In genomic region chr2:68643874-68644485, GRCh38 we compare ENCODE assay signal across 9 cellular contexts. TPM values are rescaled to one million over a fixed set of nuclear protein-coding genes. Genes with fewer than 3 reads are reported as not detected.
DNase-seq lines count a peak whose midpoint lies in the region; ATAC-seq, FAIRE-seq and TF ChIP-seq lines count a peak whose summit lies in the region.
"Had no signal": no experiment of that assay in that cellular context is flagged by ENCODE, and none has a peak within 500 bp of the region (broad histone marks: within the 10 kb centered on the region; RNA-seq: fewer than 3 reads in every experiment).

No MANE protein-coding gene starts in this region.

- in situ Hi-C loops in K562 (cut with MboI): loop anchor here (25.0 kb wide), 1 partner anchor 157 kb away; no protein-coding TSS in a partner anchor

- peaks cover 9% of the 10 kb centered on the region for H3K9me3 Mint-ChIP-seq in activated T-cell treated with anti-CD3 and anti-CD28 coated beads, Interleukin-2, amount 50 U/mL, for 24 hours
- H3K9me3 Mint-ChIP-seq: activated T-helper 2 cell treated with anti-CD3 and anti-CD28 coated beads, Interferon-gamma antibody, Interleukin-2, Interleukin-4, amounts not matched to agents 10 μg/mL and 5 μg/mL and 100 μg/mL, durations not matched to agents 14 hours and 24 hours and 36 hours had no signal

- H3K4me3 ChIP-seq in K562: peak overlapping the region; percentile 55
- peak overlapping the region; percentile 15 for H3K4me3 ChIP-seq in lower leg skin (ENCODE audit: low read depth, poor library complexity, severe bottlenecking)
- H3K4me3 ChIP-seq in subcutaneous abdominal adipose tissue (ENCODE audit: low read depth in 1 of 5, low read length in 5 of 5): peak overlapping the region in 4 of 5 donors; percentile 59 to 70 (median 64)

- H3K4me1 Mint-ChIP-seq in activated T-cell treated with anti-CD3 and anti-CD28 coated beads, Interleukin-2, amount 50 U/mL, for 24 hours (ENCODE audit: low read depth): peaks cover 21% of the 10 kb centered on the region

- H3K9ac ChIP-seq in K562 (ENCODE audit: insufficient read depth in 1 of 2, low read depth in 2 of 2, low read length in 2 of 2) (peak overlapping the region; percentile 50 to 92; a peak in 3 of 4 replicates), subcutaneous abdominal adipose tissue (ENCODE audit: low read length in 5 of 5) (peak overlapping the region in 3 of 5 donors; percentile 32 to 72 (median 62))

- H2AFZ ChIP-seq in K562 (ENCODE audit: low read depth, low read length): peak overlapping the region; percentile 87

- H3K4me2 ChIP-seq in K562 (ENCODE audit: insufficient read depth, low read length): peak overlapping the region; percentile 64

- no peak for TF ChIP-seq EP300 in K562 (IDR thresholded peaks at IDR 0.05; ENCODE audit: low read length)

- H4K20me1 ChIP-seq in K562 (replicated peaks; ENCODE audit: control insufficient read depth, insufficient read depth, low read length): no peaks in the 10 kb centered on the region

- no TSS peak for BruUV-seq in K562 (replicated peaks; lab: Mats Ljungman, UMichigan)

- no peaks in the 10 kb centered on the region for H3K79me2 ChIP-seq in K562 (ENCODE audit: control insufficient read depth, insufficient read depth, low read length)

- no peaks in the 10 kb centered on the region for H3K9me3 ChIP-seq in K562 (replicated peaks; ENCODE audit: control insufficient read depth, insufficient read depth, low read depth, low read length)
- H3K9me3 ChIP-seq in subcutaneous abdominal adipose tissue (ENCODE audit: control insufficient read depth in 5 of 5, low read length in 5 of 5): no peaks in the 10 kb centered on the region

- H3K27ac ChIP-seq in K562 (ENCODE audit: extremely low read depth, low read depth, low read length): no peak overlapping the region
- no peak overlapping the region for H3K27ac ChIP-seq in subcutaneous abdominal adipose tissue (ENCODE audit: low read depth, low read length)

- intact Hi-C loops in K562 (cut with micrococcal nuclease) (loop anchor here (5.0 kb wide), 1 partner anchor 42 kb away; no protein-coding TSS in a partner anchor), lower leg skin (cut with DNase I; ENCODE audit: low total_unique reads) (no loop called here)

- POLR2A ChIA-PET in K562 (lab: Yijun Ruan, JAX): interaction anchor here (0.5 to 1.4 kb wide), 3 partner anchors 10 to 65 kb away, joined by 3 to 5 read pairs (median 4); no protein-coding TSS in a partner anchor

- ATAC-seq in K562: no peak
- no peak for ATAC-seq in GM21526 (IDR thresholded peaks at IDR 0.05; ENCODE audit: low FRiP score, unreplicated experiment)

- H3K27me3 Mint-ChIP-seq in activated T-cell treated with anti-CD3 and anti-CD28 coated beads, Interleukin-2, amount 50 U/mL, for 24 hours: peaks cover 81% of the 10 kb centered on the region

- WGBS in K562 (ENCODE audit: insufficient coverage, low coverage, missing lambda C conversion rate): 15% methylated on average over 14 of the region's 17 CpGs
- WGBS in lower leg skin, 2 donors: 18 to 31% methylated on average over 13 to 17 of the region's 17 CpGs

- CTCF ChIA-PET in K562 (lab: Yijun Ruan, JAX; ENCODE audit: low intra/inter-chr PET ratio): interaction anchor here (0.7 kb wide), 2 partner anchors 66 to 161 kb away, joined by 3 read pairs; no protein-coding TSS in a partner anchor

- peak overlapping the region; percentile 48 for H3K4me3 Mint-ChIP-seq in activated T-cell treated with anti-CD3 and anti-CD28 coated beads, Interleukin-2, amount 50 U/mL, for 24 hours

- H3K9me1 ChIP-seq in K562 (ENCODE audit: control insufficient read depth, insufficient read depth, low read length): no peaks in the 10 kb centered on the region

- TF ChIP-seq CTCF in K562 (IDR thresholded peaks at IDR 0.05 in 2 of 3, conservative IDR thresholded peaks at IDR 0.05 in 1 of 3; ENCODE audit: insufficient read depth in 2 of 3, low read depth in 1 of 3, low read length in 3 of 3) (0 out of 6 replicates have a peak, but pooled peaks of 1 of the 3 experiments have one; percentile 13), lower leg skin (IDR thresholded peaks at IDR 0.05) (no peak)

- no peak for FAIRE-seq in K562 (lab: Jason Lieb, UNC)

- no peak overlapping the region for H3K27ac Mint-ChIP-seq in activated T-cell treated with anti-CD3 and anti-CD28 coated beads, Interleukin-2, amount 50 U/mL, for 24 hours
- H3K27ac Mint-ChIP-seq: activated T-helper 2 cell treated with anti-CD3 and anti-CD28 coated beads, Interferon-gamma antibody, Interleukin-2, Interleukin-4, amounts not matched to agents 10 μg/mL and 5 μg/mL and 100 μg/mL, durations not matched to agents 14 hours and 24 hours and 36 hours had no signal

- H3K36me3 Mint-ChIP-seq in activated T-cell treated with anti-CD3 and anti-CD28 coated beads, Interleukin-2, amount 50 U/mL, for 24 hours (ENCODE audit: low read depth): no peaks in the 10 kb centered on the region

- DNase-seq in activated T-cell treated with anti-CD3 and anti-CD28 coated beads, Interleukin-2, amount 50 U/mL, for 24 hours: no peak
- DNase-seq in activated T-cell treated with anti-CD3 and anti-CD28 coated beads, Interleukin-2, amount 50 U/mL, for 1 hour: no peak
- DNase-seq in K562 (ENCODE audit: extremely low read depth in 1 of 4, low spot score in 3 of 4) (no peak), lower leg skin (ENCODE audit: low spot score in 2 of 2) (no peak), HuH-7.5 (ENCODE audit: low spot score) (no peak), islet precursor cell (no peak)

- H3K27me3 ChIP-seq in K562 (ENCODE audit: control insufficient read depth in 2 of 2, insufficient read depth in 2 of 2, low read length in 2 of 2) (peaks cover 2 to 12% of the 10 kb centered on the region in 2 experiments; a peak in 1 of 5 replicates), subcutaneous abdominal adipose tissue (ENCODE audit: control insufficient read depth in 5 of 5, insufficient read depth in 4 of 5, low read length in 5 of 5) (peaks cover 8 to 19% (median 16%) of the 10 kb centered on the region in 5 donors)

- H3K36me3 ChIP-seq in K562 (ENCODE audit: control insufficient read depth, insufficient read depth, low read length) (no peaks in the 10 kb centered on the region), subcutaneous abdominal adipose tissue (ENCODE audit: control insufficient read depth in 5 of 5, insufficient read depth in 5 of 5, low read length in 5 of 5) (no peaks in the 10 kb centered on the region)

- H3K4me1 ChIP-seq in K562 (replicated peaks in 1 of 2; ENCODE audit: control insufficient read depth in 2 of 2, insufficient read depth in 2 of 2, low read length in 2 of 2) (peaks cover 0 to 12% of the 10 kb centered on the region in 2 experiments; a peak in 3 of 5 replicates), subcutaneous abdominal adipose tissue (ENCODE audit: control insufficient read depth in 5 of 5, insufficient read depth in 5 of 5, low read length in 5 of 5) (peaks cover 0 to 21% (median 14%) of the 10 kb centered on the region in 5 donors)

- no peak for TF ChIP-seq RAD21 in K562 (CRISPR knock-in tag; conservative IDR thresholded peaks at IDR 0.05 in 1 of 2, IDR thresholded peaks at IDR 0.05 in 1 of 2)

- TF ChIP-seq POLR2A in K562 (conservative IDR thresholded peaks at IDR 0.05) (no peak), lower leg skin (IDR thresholded peaks at IDR 0.05) (no peak)

TF ChIP-seq in K562, 482 proteins besides CTCF, POLR2A, EP300 and RAD21 (continues in another document):
- TF ChIP-seq RBBP5 (IDR thresholded peaks at IDR 0.05; ENCODE audit: borderline replicate concordance, insufficient read depth, low read length, poor library complexity, severe bottlenecking) (no peak), HDAC2 (IDR thresholded peaks at IDR 0.05) (no peak)
- TF ChIP-seq, protein P1, sequence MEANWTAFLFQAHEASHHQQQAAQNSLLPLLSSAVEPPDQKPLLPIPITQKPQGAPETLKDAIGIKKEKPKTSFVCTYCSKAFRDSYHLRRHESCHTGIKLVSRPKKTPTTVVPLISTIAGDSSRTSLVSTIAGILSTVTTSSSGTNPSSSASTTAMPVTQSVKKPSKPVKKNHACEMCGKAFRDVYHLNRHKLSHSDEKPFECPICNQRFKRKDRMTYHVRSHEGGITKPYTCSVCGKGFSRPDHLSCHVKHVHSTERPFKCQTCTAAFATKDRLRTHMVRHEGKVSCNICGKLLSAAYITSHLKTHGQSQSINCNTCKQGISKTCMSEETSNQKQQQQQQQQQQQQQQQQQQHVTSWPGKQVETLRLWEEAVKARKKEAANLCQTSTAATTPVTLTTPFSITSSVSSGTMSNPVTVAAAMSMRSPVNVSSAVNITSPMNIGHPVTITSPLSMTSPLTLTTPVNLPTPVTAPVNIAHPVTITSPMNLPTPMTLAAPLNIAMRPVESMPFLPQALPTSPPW (CRISPR knock-in tag; IDR thresholded peaks at IDR 0.05): 0 out of 2 replicates have a peak, but pooled peaks have one; percentile 1

RNA-seq across cellular contexts. Expression of gene PROKR1, which starts 0.6 kb away (rescaled TPM):
- total RNA-seq in K562 (2011; cell fraction: chromatin; rRNA removed; ENCODE audit: low replicate concordance): 0.09 and 0.21 TPM in 2 replicates
- 0.17 and 0.26 TPM in 2 replicates for total RNA-seq in K562 (2011; cell fraction: nucleolus; rRNA removed)
- total RNA-seq in K562 (2011; cell fraction: nucleoplasm; rRNA removed): 0.15 and 0.23 TPM in 2 replicates
- total RNA-seq in K562 (2014; rRNA removed) (0.05 and 0.08 TPM in 2 replicates), K562 (2014; rRNA removed; fragmentation: Illumina TruSeq; extraction: Trizol) (0.10 and 0.15 TPM in 2 replicates), K562 (2015; rRNA removed; fragmentation: Illumina TruSeq; extraction: Trizol) (0.08 and 0.11 TPM in 2 replicates), K562 (2021) (0.18 and 0.22 TPM in 2 replicates), lower leg skin (under 1 TPM in 2 of 4 donors, not detected in 2; 0.19 to 0.23 TPM)
- polyA plus RNA-seq in K562 (2011; rRNA removed) (0.07 TPM in 1 of 2 replicates, not detected in the other), K562 (2014; fragmentation: Illumina TruSeq; extraction: Trizol) (0.06 and 0.16 TPM in 2 replicates), K562 (2014; fragmentation: Nextera tagmentation; extraction: Ambion mirVana) (under 1 TPM in 1 of 2 experiments, not detected in 1; 0.03 TPM), K562 (2014; rRNA removed) (0.01 TPM in 1 of 2 replicates, not detected in the other)
- polyA plus RNA-seq in K562 (2011; cell fraction: cytosol; rRNA removed): not detected in 2 replicates
- 0.06 TPM in 1 of 2 replicates, not detected in the other for polyA plus RNA-seq in K562 (2011; cell fraction: nucleus; rRNA removed)
- 0.15 and 0.27 TPM in 2 replicates for polyA plus RNA-seq in K562 (2012)
- polyA minus RNA-seq in K562 (2011; rRNA and poly(A)+ RNA removed): 0.14 TPM in 1 of 2 replicates, not detected in the other
- not detected in 2 replicates for polyA minus RNA-seq in K562 (2011; cell fraction: cytosol; rRNA and poly(A)+ RNA removed)
- polyA minus RNA-seq in K562 (2011; cell fraction: nucleus; rRNA and poly(A)+ RNA removed): not detected in 2 replicates
- total RNA-seq: activated T-helper 2 cell treated with anti-CD3 and anti-CD28 coated beads, Interferon-gamma antibody, Interleukin-2, Interleukin-4, amounts not matched to agents 10 μg/mL and 5 μg/mL and 100 μg/mL, durations not matched to agents 14 hours and 24 hours and 36 hours had no signal
